In genomic region chr20:2353231-2353630, GRCh38 we compare ENCODE assay signal across 24 cellular contexts. TPM values are rescaled to one million over a fixed set of nuclear protein-coding genes. Genes with fewer than 3 reads are reported as not detected.
DNase-seq lines count a peak whose midpoint lies in the region; FAIRE-seq and TF ChIP-seq lines count a peak whose summit lies in the region.
"Had no signal": no experiment of that assay in that cellular context is flagged by ENCODE, and none has a peak within 500 bp of the region (broad histone marks: within the 10 kb centered on the region; RNA-seq: fewer than 3 reads in every experiment).

No MANE protein-coding gene starts in this region.

- no peak overlapping the region for H3K9ac ChIP-seq in astrocyte (ENCODE audit: low read length)

- no peak for FAIRE-seq in astrocyte (lab: Jason Lieb, UNC)
- FAIRE-seq: A204.1, GM12892, GM19239 had no signal

- H3K4me1 ChIP-seq in astrocyte (ENCODE audit: insufficient read depth, low read length) (peaks cover 3% of the 10 kb centered on the region), HAP-1 (0 out of 2 replicates have a peak, but pooled peaks cover 2% of the 10 kb centered on the region), tibial nerve (no peaks in the 10 kb centered on the region)
- H3K4me1 ChIP-seq: Peyer's patch had no signal

- peak overlapping the region; percentile 31; the same call in 1 of the 2 replicates for H3K27ac ChIP-seq in C4-2B
- H3K27ac ChIP-seq in astrocyte (ENCODE audit: low read depth, low read length) = no peak overlapping the region
- H3K27ac ChIP-seq in tibial nerve = no peak overlapping the region
- H3K27ac ChIP-seq: Peyer's patch had no signal

- H3K36me3 Mint-ChIP-seq in astrocyte (ENCODE audit: low read depth, unreplicated experiment) (no peaks in the 10 kb centered on the region), glutamatergic neuron (ENCODE audit: unreplicated experiment) (no peaks in the 10 kb centered on the region)
- H3K36me3 Mint-ChIP-seq: CD14-positive monocyte had no signal

- no peak for TF ChIP-seq POLR2A in tibial nerve (IDR thresholded peaks at IDR 0.05)

- peaks cover 4% of the 10 kb centered on the region for H3K27me3 ChIP-seq in astrocyte (ENCODE audit: insufficient read depth, low read length)
- peaks cover 4% of the 10 kb centered on the region; the same call in 1 of the 2 replicates for H3K27me3 ChIP-seq in HAP-1 (ENCODE audit: low read depth)
- peaks cover 0 to 5% of the 10 kb centered on the region in 2 donors for H3K27me3 ChIP-seq in tibial nerve
- H3K27me3 ChIP-seq: Peyer's patch had no signal

- H3K4me1 Mint-ChIP-seq in astrocyte (ENCODE audit: low read depth, unreplicated experiment) (peaks cover 2% of the 10 kb centered on the region), glutamatergic neuron (ENCODE audit: low read depth, unreplicated experiment) (no peaks in the 10 kb centered on the region)

- in situ Hi-C loops in HAP-1 (cut with MboI; ENCODE audit: low sequenced_read_pairs) = no loop called here

- DNase-seq in Jurkat, Clone E6-1 (ENCODE audit: low read depth, low spot score) = peak; percentile 3
- DNase-seq in NOMO-1 treated with dmso at 0.1 percent for 144 hours (lab: John Stamatoyannopoulos, UW; ENCODE audit: unreplicated experiment) (peak; percentile 13), astrocyte (ENCODE audit: low read depth) (no peak), HAP-1 (ENCODE audit: low spot score in 2 of 2) (no peak), tibial nerve (ENCODE audit: low spot score in 2 of 2) (no peak), glutamatergic neuron (no peak), SHP77 treated with DMSO at 0.1 percent for 48 hours (lab: John Stamatoyannopoulos, UW) (no peak)
- DNase-seq: Caco-2; DMS53; NCI-H1436; NCI-H2081; NCI-H526 treated with DMSO at 0.1 percent for 48 hours; NK-92 treated with Interleukin-12 subunit alpha and Interleukin-12 subunit beta, amount 100 ng/mL, for 24 hours; Peyer's patch; Right ventricle myocardium superior; SW 1271 had no signal

- H3K4me3 ChIP-seq in Jurkat, Clone E6-1 (ENCODE audit: low read length) = no peak overlapping the region
- H3K4me3 ChIP-seq in astrocyte (ENCODE audit: insufficient read depth, low read depth, low read length) (no peak overlapping the region), HAP-1 (no peak overlapping the region), tibial nerve (no peak overlapping the region)
- H3K4me3 ChIP-seq: Peyer's patch had no signal

- H3K4me2 ChIP-seq in astrocyte (ENCODE audit: low read length) = no peak overlapping the region

- H2AFZ ChIP-seq in astrocyte (ENCODE audit: low read depth, low read length) = no peak overlapping the region

- H3K36me3 ChIP-seq in astrocyte (ENCODE audit: insufficient read depth, low read length) (no peaks in the 10 kb centered on the region), HAP-1 (replicated peaks) (no peaks in the 10 kb centered on the region), tibial nerve (no peaks in the 10 kb centered on the region)
- H3K36me3 ChIP-seq: Peyer's patch had no signal

- no peak overlapping the region for H3K27ac Mint-ChIP-seq in astrocyte (ENCODE audit: unreplicated experiment)
- H3K27ac Mint-ChIP-seq in glutamatergic neuron (ENCODE audit: unreplicated experiment) = no peak overlapping the region
- H3K27ac Mint-ChIP-seq: CD14-positive monocyte had no signal

- H3K79me2 ChIP-seq in astrocyte (ENCODE audit: insufficient read depth, low read length) = no peaks in the 10 kb centered on the region

- TF ChIP-seq EP300 in tibial nerve (IDR thresholded peaks at IDR 0.05) = no peak

- TF ChIP-seq CTCF in C4-2B (conservative IDR thresholded peaks at IDR 0.05) = no peak
- TF ChIP-seq CTCF in astrocyte (IDR thresholded peaks at IDR 0.05; ENCODE audit: insufficient read depth, low read depth, low read length) = no peak
- no peak for TF ChIP-seq CTCF in tibial nerve (IDR thresholded peaks at IDR 0.05)
- no peak for TF ChIP-seq CTCF in glutamatergic neuron (IDR thresholded peaks at IDR 0.05; ENCODE audit: partially characterized antibody, unreplicated experiment)

- H3K4me3 Mint-ChIP-seq in astrocyte (ENCODE audit: unreplicated experiment) (peak overlapping the region; percentile 64), glutamatergic neuron (ENCODE audit: unreplicated experiment) (no peak overlapping the region)

- H3K27me3 Mint-ChIP-seq in astrocyte (ENCODE audit: low read depth, unreplicated experiment) (peaks cover 12% of the 10 kb centered on the region), glutamatergic neuron (ENCODE audit: unreplicated experiment) (peaks cover 7% of the 10 kb centered on the region)

- H3K9me3 Mint-ChIP-seq in astrocyte (ENCODE audit: unreplicated experiment) (peaks cover 3% of the 10 kb centered on the region), glutamatergic neuron (ENCODE audit: unreplicated experiment) (no peaks in the 10 kb centered on the region)
- H3K9me3 Mint-ChIP-seq: CD14-positive monocyte had no signal

- H4K20me1 ChIP-seq in astrocyte (ENCODE audit: insufficient read depth, low read length) = no peaks in the 10 kb centered on the region

- H3K9me3 ChIP-seq in astrocyte (ENCODE audit: insufficient read depth, low read depth, low read length) (no peaks in the 10 kb centered on the region), HAP-1 (no peaks in the 10 kb centered on the region), tibial nerve (no peaks in the 10 kb centered on the region)
- H3K9me3 ChIP-seq: Caco-2, Peyer's patch had no signal

- 54 to 77% methylated on average over 3 of the region's 3 CpGs for WGBS in tibial nerve, 2 donors

RNA-seq across cellular contexts. Expression of gene TGM6, which starts 27.5 kb away (rescaled TPM):
- polyA plus RNA-seq in Jurkat, Clone E6-1 (2012; ENCODE audit: insufficient read depth, insufficient read length) = not detected
- total RNA-seq in astrocyte (not detected in 2 replicates), tibial nerve (not detected), glutamatergic neuron (ENCODE audit: unreplicated experiment) (not detected)
- total RNA-seq: Caco-2, G401, HT1080, M059J, Peyer's patch, Right ventricle myocardium superior had no signal
- polyA plus RNA-seq: CD14-positive monocyte had no signal

RNA-seq across cellular contexts. Expression of gene TGM3, which starts 57.4 kb away (rescaled TPM):
- not detected for polyA plus RNA-seq in Jurkat, Clone E6-1 (2012; ENCODE audit: insufficient read depth, insufficient read length)
- total RNA-seq in astrocyte (not detected in 2 replicates), tibial nerve (not detected), glutamatergic neuron (ENCODE audit: unreplicated experiment) (not detected)
- total RNA-seq: G401, HT1080, M059J, Right ventricle myocardium superior had no signal
- polyA plus RNA-seq: CD14-positive monocyte had no signal

Comparison
In these comparisons a context has a peak if more than half of its experiments do, and no peak if none do; other contexts are left out.
1. DNase-seq: peak in Jurkat, Clone E6-1 (single experiment) and NOMO-1 treated with dmso at 0.1 percent for 144 hours (single experiment); none in astrocyte (single experiment), HAP-1 (0 of 2), tibial nerve (0 of 2), glutamatergic neuron (single experiment) and SHP77 treated with DMSO at 0.1 percent for 48 hours (single experiment).